In genomic region chr16:85148959-85149358, GRCh38 we compare ENCODE assay signal across 17 cellular contexts. TPM values are rescaled to one million over a fixed set of nuclear protein-coding genes. Genes with fewer than 3 reads are reported as not detected.
DNase-seq lines count a peak whose midpoint lies in the region; FAIRE-seq and TF ChIP-seq lines count a peak whose summit lies in the region.
"Had no signal": no experiment of that assay in that cellular context is flagged by ENCODE, and none has a peak within 500 bp of the region (broad histone marks: within the 10 kb centered on the region; RNA-seq: fewer than 3 reads in every experiment).

No MANE protein-coding gene starts in this region.

- no peak overlapping the region for H3K4me3 Mint-ChIP-seq in astrocyte (ENCODE audit: unreplicated experiment)
- H3K4me3 Mint-ChIP-seq: activated naive CD8-positive, alpha-beta T cell; stimulated activated naive B cell treated with anti-CD40 and anti-IgM and Interleukin-4, amounts not matched to agents 10 μg/mL and 1 μg/mL and 100 μg/mL, for 72 hours had no signal

- H3K4me1 Mint-ChIP-seq in astrocyte (ENCODE audit: low read depth, unreplicated experiment): peaks cover 11% of the 10 kb centered on the region

- H3K9me3 ChIP-seq in astrocyte (ENCODE audit: insufficient read depth, low read depth, low read length): no peaks in the 10 kb centered on the region
- H3K9me3 ChIP-seq in parathyroid adenoma (ENCODE audit: control insufficient read depth, low read length): no peaks in the 10 kb centered on the region
- no peaks in the 10 kb centered on the region for H3K9me3 ChIP-seq in colonic mucosa

- no peaks in the 10 kb centered on the region for H4K20me1 ChIP-seq in astrocyte (ENCODE audit: insufficient read depth, low read length)

- no peak overlapping the region for H2AFZ ChIP-seq in astrocyte (ENCODE audit: low read depth, low read length)
- H2AFZ ChIP-seq in parathyroid adenoma: no peak overlapping the region

- H3K9me3 Mint-ChIP-seq in astrocyte (ENCODE audit: unreplicated experiment): peaks cover under 1% of the 10 kb centered on the region
- H3K9me3 Mint-ChIP-seq: stimulated activated naive B cell treated with anti-CD40 and anti-IgM and Interleukin-4, amounts not matched to agents 10 μg/mL and 1 μg/mL and 100 μg/mL, for 72 hours had no signal

- H3K4me2 ChIP-seq in astrocyte (ENCODE audit: low read length) (peak overlapping the region; percentile 38), parathyroid adenoma (ENCODE audit: low read length) (peak overlapping the region; percentile 18)

- no peak for FAIRE-seq in astrocyte (lab: Jason Lieb, UNC)
- FAIRE-seq: islet of Langerhans had no signal

- H3K9ac ChIP-seq in astrocyte (ENCODE audit: low read length): no peak overlapping the region
- H3K9ac ChIP-seq in parathyroid adenoma: no peak overlapping the region
- H3K9ac ChIP-seq in colonic mucosa (ENCODE audit: low read depth in 2 of 2, low read length in 2 of 2): no peak overlapping the region

- no peaks in the 10 kb centered on the region for H3K79me2 ChIP-seq in astrocyte (ENCODE audit: insufficient read depth, low read length)
- H3K79me2 ChIP-seq in parathyroid adenoma: no peaks in the 10 kb centered on the region

- H3K36me3 Mint-ChIP-seq in astrocyte (ENCODE audit: low read depth, unreplicated experiment): no peaks in the 10 kb centered on the region
- H3K36me3 Mint-ChIP-seq: activated naive CD8-positive, alpha-beta T cell; stimulated activated naive B cell treated with anti-CD40 and anti-IgM and Interleukin-4, amounts not matched to agents 10 μg/mL and 1 μg/mL and 100 μg/mL, for 72 hours had no signal

- H3K27ac ChIP-seq in astrocyte (ENCODE audit: low read depth, low read length): no peak overlapping the region
- H3K27ac ChIP-seq in parathyroid adenoma: peak overlapping the region; percentile 95
- H3K27ac ChIP-seq in colonic mucosa: no peak overlapping the region

- TF ChIP-seq CTCF in astrocyte (IDR thresholded peaks at IDR 0.05; ENCODE audit: insufficient read depth, low read depth, low read length) (no peak), parathyroid adenoma (IDR thresholded peaks at IDR 0.05) (no peak), colonic mucosa (IDR thresholded peaks at IDR 0.05) (no peak)

- H3K27me3 Mint-ChIP-seq in astrocyte (ENCODE audit: low read depth, unreplicated experiment): peaks cover 22% of the 10 kb centered on the region

- peaks cover 24% of the 10 kb centered on the region for H3K4me1 ChIP-seq in astrocyte (ENCODE audit: insufficient read depth, low read length)
- H3K4me1 ChIP-seq in parathyroid adenoma: peaks cover 78% of the 10 kb centered on the region
- no peaks in the 10 kb centered on the region for H3K4me1 ChIP-seq in colonic mucosa

- no peak overlapping the region for H3K27ac Mint-ChIP-seq in astrocyte (ENCODE audit: unreplicated experiment)
- H3K27ac Mint-ChIP-seq: activated naive CD8-positive, alpha-beta T cell; stimulated activated naive B cell treated with anti-CD40 and anti-IgM and Interleukin-4, amounts not matched to agents 10 μg/mL and 1 μg/mL and 100 μg/mL, for 72 hours had no signal

- no peaks in the 10 kb centered on the region for H3K27me3 ChIP-seq in astrocyte (ENCODE audit: insufficient read depth, low read length)
- H3K27me3 ChIP-seq in parathyroid adenoma (ENCODE audit: control insufficient read depth, insufficient read depth, low read length): no peaks in the 10 kb centered on the region
- H3K27me3 ChIP-seq in colonic mucosa: no peaks in the 10 kb centered on the region

- DNase-seq in NCI-H82 (lab: John Stamatoyannopoulos, UW): peak; percentile 25
- no peak for DNase-seq in NCI-H82 treated with DMSO at 0.1 percent for 48 hours (lab: John Stamatoyannopoulos, UW; ENCODE audit: unreplicated experiment)
- peak; percentile 28 for DNase-seq in NCI-H146 treated with DMSO at 0.1 percent for 48 hours (lab: John Stamatoyannopoulos, UW; ENCODE audit: unreplicated experiment)
- no peak for DNase-seq in astrocyte (ENCODE audit: low read depth)
- DNase-seq in activated CD4-positive, alpha-beta T cell treated with anti-CD3 and anti-CD28 coated beads, Interleukin-2, amount 50 U/mL, for 1 hour: no peak
- DNase-seq in Ammon's horn (ENCODE audit: low spot score): no peak
- no peak for DNase-seq in colonic mucosa
- DNase-seq: EL; MM.1S; NK-92 treated with Interleukin-12 subunit alpha and Interleukin-12 subunit beta, amount 100 ng/mL, for 24 hours; stimulated activated CD4-positive, alpha-beta T cell treated with anti-CD3 and anti-CD28 coated beads, Interleukin-4, amount 100 ng/mL, for 4 hours; stimulated activated naive B cell treated with anti-CD40 and anti-IgM and Interleukin-4, amounts not matched to agents 10 μg/mL and 1 μg/mL and 100 μg/mL, for 72 hours had no signal

- no peak overlapping the region for H3K4me3 ChIP-seq in astrocyte (ENCODE audit: insufficient read depth, low read depth, low read length)
- no peak overlapping the region for H3K4me3 ChIP-seq in parathyroid adenoma (ENCODE audit: low read depth, low read length)
- no peak overlapping the region for H3K4me3 ChIP-seq in colonic mucosa

- intact Hi-C loops in colonic mucosa (cut with DNase I): no loop called here

- H3K36me3 ChIP-seq in astrocyte (ENCODE audit: insufficient read depth, low read length): no peaks in the 10 kb centered on the region
- no peaks in the 10 kb centered on the region for H3K36me3 ChIP-seq in parathyroid adenoma (ENCODE audit: control insufficient read depth, insufficient read depth, low read length)
- no peaks in the 10 kb centered on the region for H3K36me3 ChIP-seq in colonic mucosa

RNA-seq across cellular contexts. Expression of gene CIBAR2, which starts 36.7 kb away (rescaled TPM):
- not detected in 2 replicates for total RNA-seq in astrocyte
- total RNA-seq in colonic mucosa: under 1 TPM in 1 of 2 donors, not detected in 1; 0.32 TPM
- total RNA-seq: cerebellum, SK-MEL-5 had no signal

Comparison
In these comparisons a context has a peak if more than half of its experiments do, and no peak if none do; other contexts are left out.
1. DNase-seq: peak in NCI-H82 (single experiment) and NCI-H146 treated with DMSO at 0.1 percent for 48 hours (single experiment); none in NCI-H82 treated with DMSO at 0.1 percent for 48 hours (single experiment), astrocyte (single experiment), activated CD4-positive, alpha-beta T cell treated with anti-CD3 and anti-CD28 coated beads, Interleukin-2, amount 50 U/mL, for 1 hour (single experiment), Ammon's horn (single experiment) and colonic mucosa (single experiment).